ENCODE assay signal across 8 cellular contexts in the genomic region with DNA sequence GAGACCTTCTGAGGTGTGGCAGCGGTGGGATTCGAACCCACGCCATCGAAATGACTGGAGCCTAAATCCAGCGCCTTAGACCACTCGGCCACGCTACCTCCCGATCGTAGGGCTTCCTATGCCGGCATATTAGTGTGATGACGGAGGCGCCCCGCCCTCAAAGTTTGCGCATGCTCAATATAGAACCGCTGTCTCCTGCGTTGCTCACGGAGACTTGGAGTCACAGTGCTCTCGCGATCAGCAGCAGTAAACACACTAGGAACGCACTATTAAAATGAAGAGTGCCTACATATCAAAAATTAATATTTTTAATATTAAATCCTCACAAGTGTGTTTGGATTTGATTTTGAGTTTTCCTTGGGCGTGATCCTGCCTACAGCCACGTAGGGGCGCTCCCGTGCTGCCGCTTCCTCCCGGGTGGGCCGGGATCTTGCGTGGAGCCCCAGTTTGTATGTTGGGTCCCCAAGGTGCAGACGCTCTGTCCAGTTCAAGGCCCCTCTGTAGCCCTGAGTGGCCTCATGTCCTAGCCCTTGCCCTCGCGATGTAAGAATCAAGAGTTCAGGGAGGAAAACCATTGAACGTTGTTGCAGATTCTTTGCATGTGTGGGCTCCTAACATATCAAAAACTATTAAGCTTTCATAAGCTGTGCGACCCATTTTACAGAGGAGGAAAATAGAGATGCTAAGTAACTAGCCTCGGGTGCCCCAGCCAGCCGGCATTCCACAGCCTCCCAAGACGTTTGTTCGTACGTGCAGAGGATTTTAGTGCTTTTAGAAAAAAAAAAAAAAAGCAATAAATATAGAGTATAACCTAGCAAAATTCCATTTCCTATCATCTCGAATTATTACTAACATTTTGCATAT. TPM values are rescaled to one million over a fixed set of nuclear protein-coding genes. Genes with fewer than 3 reads are reported as not detected.
DNase-seq lines count a peak whose midpoint lies in the region; ATAC-seq, FAIRE-seq and TF ChIP-seq lines count a peak whose summit lies in the region.

No MANE protein-coding gene starts in this region.

- TF ChIP-seq CTCF in BE2C (IDR thresholded peaks at IDR 0.05; ENCODE audit: low read depth, low read length), result peak; percentile 84

- peaks cover 40% of the 10 kb centered on the region for H3K4me1 Mint-ChIP-seq in activated naive CD4-positive, alpha-beta T cell treated with anti-CD3 and anti-CD28 coated beads for 36 hours (ENCODE audit: low read depth)

- no peak overlapping the region for H3K9ac ChIP-seq in neuronal stem cell (ENCODE audit: low read depth, low read length, poor library complexity)
- peak overlapping the region; percentile 62 to 72 for H3K9ac ChIP-seq in stomach smooth muscle (ENCODE audit: low read length in 2 of 2)

- H3K4me1 ChIP-seq in BE2C, result peaks cover 3% of the 10 kb centered on the region; the same call in 1 of the 2 replicates
- peaks cover 0 to 4% of the 10 kb centered on the region in 2 donors for H3K4me1 ChIP-seq in neuronal stem cell (ENCODE audit: control insufficient read depth in 2 of 2, insufficient read depth in 1 of 2, low read depth in 1 of 2, low read length in 2 of 2)
- peaks cover 23% of the 10 kb centered on the region for H3K4me1 ChIP-seq in stomach smooth muscle (ENCODE audit: control insufficient read depth, insufficient read depth, low read length)

- H3K4me3 Mint-ChIP-seq in activated naive CD4-positive, alpha-beta T cell treated with anti-CD3 and anti-CD28 coated beads for 36 hours, result peak overlapping the region; percentile 80

- intact Hi-C loops in activated naive CD4-positive, alpha-beta T cell treated with anti-CD3 and anti-CD28 coated beads for 36 hours (cut with micrococcal nuclease), result loop anchor here (1.0 to 10.0 kb wide), 5 partner anchors 10 to 1321 kb away; a partner anchor contains a TSS

- H3K79me1 ChIP-seq in neuronal stem cell (ENCODE audit: low read depth, low read length), result no peaks in the 10 kb centered on the region

- in situ Hi-C loops in SK-MEL-5 (cut with HindIII; ENCODE audit: low pct_unique_long_range_greater_than_20kb, low sequenced_read_pairs), result no loop called here

- no peak overlapping the region for H2BK15ac ChIP-seq in neuronal stem cell (ENCODE audit: low read length)

- DNase-seq in BE2C (peak; percentile 79), MV-4-11 (lab: John Stamatoyannopoulos, UW) (peak; percentile 87), SK-MEL-5 (ENCODE audit: low read depth, low spot score) (peak; percentile 88), frontal cortex (ENCODE audit: low spot score in 2 of 2) (peak; percentile 64 to 69), neuronal stem cell (ENCODE audit: low spot score) (peak; percentile 95)
- DNase-seq in activated naive CD4-positive, alpha-beta T cell treated with anti-CD3 and anti-CD28 coated beads for 36 hours, result peak; percentile 93

- H3K36me3 Mint-ChIP-seq in activated naive CD4-positive, alpha-beta T cell treated with anti-CD3 and anti-CD28 coated beads for 36 hours (ENCODE audit: low read depth), result no peaks in the 10 kb centered on the region

- no peak for FAIRE-seq in frontal cortex (lab: Jason Lieb, UNC)

- no peak overlapping the region for H2BK12ac ChIP-seq in neuronal stem cell (ENCODE audit: low read length)

- no peak overlapping the region for H4K91ac ChIP-seq in neuronal stem cell (ENCODE audit: low read depth, low read length, poor library complexity)

- no peak overlapping the region for H3K14ac ChIP-seq in neuronal stem cell (ENCODE audit: low read length)

- peak overlapping the region; percentile 88 for H3K27ac Mint-ChIP-seq in activated naive CD4-positive, alpha-beta T cell treated with anti-CD3 and anti-CD28 coated beads for 36 hours

- H4K8ac ChIP-seq in neuronal stem cell (ENCODE audit: low read depth, low read length), result no peak overlapping the region

- peak overlapping the region; percentile 52 for H3K4me2 ChIP-seq in neuronal stem cell (ENCODE audit: insufficient read depth, low read length, poor library complexity, severe bottlenecking)

- no peak overlapping the region for H3K4ac ChIP-seq in neuronal stem cell (ENCODE audit: low read length)

- H3K4me3 ChIP-seq in BE2C (ENCODE audit: low read depth, low read length) (peak overlapping the region; percentile 67), neuronal stem cell (ENCODE audit: low read length in 2 of 2) (peak overlapping the region; percentile 72 to 87), stomach smooth muscle (ENCODE audit: low read length in 2 of 2) (peak overlapping the region; percentile 78 to 82)

- peak overlapping the region; percentile 76 for H3K23ac ChIP-seq in neuronal stem cell (ENCODE audit: low read depth, low read length, poor library complexity)

- H2BK5ac ChIP-seq in neuronal stem cell (ENCODE audit: low read length), result no peak overlapping the region

- H3K27me3 ChIP-seq in BE2C (no peaks in the 10 kb centered on the region), neuronal stem cell (ENCODE audit: control insufficient read depth in 3 of 3, insufficient read depth in 3 of 3, low read depth in 1 of 3, low read length in 3 of 3) (no peaks in the 10 kb centered on the region), stomach smooth muscle (ENCODE audit: control insufficient read depth in 1 of 2, insufficient read depth in 2 of 2, low read length in 2 of 2) (no peaks in the 10 kb centered on the region)

- no peak overlapping the region for H2AK5ac ChIP-seq in neuronal stem cell (ENCODE audit: low read depth, low read length)

- H3K18ac ChIP-seq in neuronal stem cell (ENCODE audit: low read length), result no peak overlapping the region

- CTCF ChIA-PET in activated naive CD4-positive, alpha-beta T cell treated with anti-CD3 and anti-CD28 coated beads for 36 hours (lab: Charles Lee), result interaction anchor here (0.6 to 2.9 kb wide), 9 partner anchors 8 to 1085 kb away, joined by 3 to 20 read pairs (median 5); a partner anchor contains a TSS

- H3K36me3 ChIP-seq in BE2C (no peaks in the 10 kb centered on the region), neuronal stem cell (replicated peaks in 1 of 2; ENCODE audit: control insufficient read depth in 2 of 2, insufficient read depth in 2 of 2, low read length in 2 of 2) (no peaks in the 10 kb centered on the region), stomach smooth muscle (ENCODE audit: control insufficient read depth in 2 of 2, insufficient read depth in 2 of 2, low read length in 2 of 2) (no peaks in the 10 kb centered on the region)

- H3K27ac ChIP-seq in neuronal stem cell (replicated peaks; ENCODE audit: low read length), result no peak overlapping the region
- H3K27ac ChIP-seq in stomach smooth muscle (ENCODE audit: low read length), result peak overlapping the region; percentile 64

- no peak overlapping the region for H2BK120ac ChIP-seq in neuronal stem cell (ENCODE audit: low read depth, low read length)

- no peaks in the 10 kb centered on the region for H3K27me3 Mint-ChIP-seq in activated naive CD4-positive, alpha-beta T cell treated with anti-CD3 and anti-CD28 coated beads for 36 hours (ENCODE audit: low read depth)

- WGBS in neuronal stem cell (ENCODE audit: extremely low coverage in 2 of 2, insufficient read length in 2 of 2, insufficient replicate concordance in 1 of 2), 2 donors, result no CpG with 5 or more reads among the region's 39 CpGs

- no peaks in the 10 kb centered on the region for H3K9me3 Mint-ChIP-seq in activated naive CD4-positive, alpha-beta T cell treated with anti-CD3 and anti-CD28 coated beads for 36 hours

- ATAC-seq in GM21526 (IDR thresholded peaks at IDR 0.05; ENCODE audit: low FRiP score, unreplicated experiment), result peak; percentile 33

- no peaks in the 10 kb centered on the region for H3K9me3 ChIP-seq in BE2C
- no peaks in the 10 kb centered on the region for H3K9me3 ChIP-seq in neuronal stem cell (replicated peaks in 1 of 2; ENCODE audit: control insufficient read depth in 2 of 2, insufficient read depth in 1 of 2, low read depth in 1 of 2, low read length in 2 of 2)
- H3K9me3 ChIP-seq in stomach smooth muscle (ENCODE audit: control insufficient read depth in 2 of 2, low read length in 2 of 2), result no peaks in the 10 kb centered on the region

- peak overlapping the region; percentile 93 for H2AFZ ChIP-seq in neuronal stem cell (ENCODE audit: low read length)

RNA-seq across cellular contexts. Expression of a gene that starts 10.2 kb away (rescaled TPM):
- 8.8 TPM for polyA plus RNA-seq in BE2C (2012; ENCODE audit: insufficient read depth, insufficient read length, low read depth)
- 18.1 and 18.5 TPM in 2 replicates for total RNA-seq in SK-MEL-5 (2014; rRNA removed; shearing (Covaris generic))
- polyA plus RNA-seq in SK-MEL-5 (2015; cell fraction: cytosol; rRNA removed), result 14.3 and 18.9 TPM in 2 replicates
- polyA plus RNA-seq in SK-MEL-5 (2015; cell fraction: nucleus; rRNA removed), result 17.3 and 18.5 TPM in 2 replicates
- 1 to 10 TPM; 9.8 to 10.0 TPM for total RNA-seq in activated naive CD4-positive, alpha-beta T cell treated with anti-CD3 and anti-CD28 coated beads for 36 hours
- 9.8 TPM for total RNA-seq in frontal cortex
- polyA plus RNA-seq in neuronal stem cell (2013, experiment 1 of 2), result 6.4 TPM
- polyA plus RNA-seq in neuronal stem cell (2013, experiment 2 of 2), result 7.4 TPM

RNA-seq across cellular contexts. Expression of a gene that starts 33.6 kb away (rescaled TPM):
- not detected for polyA plus RNA-seq in BE2C (2012; ENCODE audit: insufficient read depth, insufficient read length, low read depth)
- total RNA-seq in SK-MEL-5 (2014; rRNA removed; shearing (Covaris generic)), result not detected in 2 replicates
- polyA plus RNA-seq in SK-MEL-5 (2015; cell fraction: cytosol; rRNA removed), result not detected in 2 replicates
- polyA plus RNA-seq in SK-MEL-5 (2015; cell fraction: nucleus; rRNA removed), result not detected in 2 replicates
- under 1 TPM in 1 of 2 experiments, not detected in 1; 0.15 TPM for total RNA-seq in activated naive CD4-positive, alpha-beta T cell treated with anti-CD3 and anti-CD28 coated beads for 36 hours
- total RNA-seq in frontal cortex, result not detected
- polyA plus RNA-seq in neuronal stem cell (2013, experiment 1 of 2), result 0.03 TPM
- 0.01 TPM for polyA plus RNA-seq in neuronal stem cell (2013, experiment 2 of 2)
